In the genomic region with DNA sequence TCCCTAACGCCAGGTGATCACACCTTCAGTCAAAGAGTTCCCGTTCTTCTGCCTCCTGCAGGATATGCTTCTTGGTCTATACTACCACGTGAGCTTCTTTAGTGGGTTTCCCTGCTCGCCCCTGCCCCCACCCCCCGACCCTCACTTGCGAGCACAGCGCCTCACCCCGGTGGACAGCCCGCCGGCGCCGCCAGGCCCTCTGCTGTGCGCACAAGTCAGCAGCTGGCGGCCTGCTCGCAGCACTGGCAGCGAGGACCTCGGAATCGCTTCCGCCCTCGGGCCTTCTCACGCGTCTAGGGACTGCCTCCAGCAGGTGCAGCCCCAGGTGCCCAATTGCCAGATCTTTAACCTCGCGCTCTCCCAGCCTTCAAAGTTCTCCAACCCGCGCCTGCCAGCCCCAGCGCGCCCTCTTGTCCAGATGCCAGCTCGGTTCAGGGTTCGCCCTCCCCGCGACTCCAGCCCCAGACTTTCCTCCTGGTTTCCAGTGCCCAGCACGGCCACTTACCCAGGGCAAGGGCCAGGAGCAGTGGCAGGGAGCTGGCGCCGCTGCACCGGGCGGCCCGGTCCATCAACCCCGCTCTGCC, we compare ENCODE assay signal across 8 cellular contexts. TPM values are rescaled to one million over a fixed set of nuclear protein-coding genes. Genes with fewer than 3 reads are reported as not detected.
DNase-seq lines count a peak whose midpoint lies in the region; ATAC-seq and TF ChIP-seq lines count a peak whose summit lies in the region.

No MANE protein-coding gene starts in this region.

- H3K4me1 Mint-ChIP-seq in WTC11 = peaks cover 20% of the 10 kb centered on the region

- POLR2A ChIA-PET in WTC11 (lab: Charles Lee) = interaction anchor here (0.6 to 1.4 kb wide), 2 partner anchors 30 to 139 kb away, joined by 3 to 4 read pairs; partner anchors contain the start of gene PARM1

- H3K14ac ChIP-seq in trophoblast cell (ENCODE audit: low read length) = peak overlapping the region; percentile 30

- H4K91ac ChIP-seq in trophoblast cell (ENCODE audit: low read depth, low read length) = no peak overlapping the region

- peaks cover 10% of the 10 kb centered on the region in 2 experiments for H3K4me1 ChIP-seq in trophoblast cell (ENCODE audit: control insufficient read depth in 1 of 2, insufficient read depth in 2 of 2, low read length in 2 of 2)

- H2AFZ ChIP-seq in trophoblast cell (ENCODE audit: insufficient read depth, low read length, poor library complexity) = peak overlapping the region; percentile 56

- H3K4ac ChIP-seq in trophoblast cell (ENCODE audit: low read depth, low read length) = no peak overlapping the region

- no peak overlapping the region for H2BK120ac ChIP-seq in trophoblast cell (ENCODE audit: insufficient read depth, low read length, poor library complexity)

- intact Hi-C loops in Right ventricle myocardium superior (cut with DNase I) = no loop called here

- H3K27ac Mint-ChIP-seq in WTC11 = no peak overlapping the region

- H3K36me3 Mint-ChIP-seq in WTC11 = no peaks in the 10 kb centered on the region

- peak overlapping the region; percentile 79 for H3K4me3 Mint-ChIP-seq in WTC11

- no peak overlapping the region for H3K9ac ChIP-seq in trophoblast cell (ENCODE audit: low read length)

- no peak overlapping the region for H4K12ac ChIP-seq in trophoblast cell (ENCODE audit: low read depth, low read length)

- no peaks in the 10 kb centered on the region for H3K27me3 ChIP-seq in trophoblast cell (ENCODE audit: insufficient read depth, low read length)

- no peak overlapping the region for H3K23ac ChIP-seq in trophoblast cell (ENCODE audit: low read length)

- H3K27ac ChIP-seq in trophoblast cell (ENCODE audit: low read depth, low read length) = no peak overlapping the region

- no peaks in the 10 kb centered on the region for H3K79me1 ChIP-seq in trophoblast cell (ENCODE audit: low read length)

- ATAC-seq in WTC11 = peak; percentile 87
- peak; percentile 79 for ATAC-seq in Right ventricle myocardium superior (ENCODE audit: poor library complexity)
- no peak for ATAC-seq in HG02588 (IDR thresholded peaks at IDR 0.05; ENCODE audit: unreplicated experiment)

- H2BK12ac ChIP-seq in trophoblast cell (ENCODE audit: low read length) = no peak overlapping the region

- H3K4me3 ChIP-seq in GM12864 (ENCODE audit: low read depth, low read length) = no peak overlapping the region
- peak overlapping the region; percentile 49 for H3K4me3 ChIP-seq in trophoblast cell (ENCODE audit: low read depth, low read length)

- H3K4me2 ChIP-seq in trophoblast cell (ENCODE audit: low read length) = peak overlapping the region; percentile 83

- no peak overlapping the region for H3K18ac ChIP-seq in trophoblast cell (ENCODE audit: low read length)

- H3K79me2 ChIP-seq in trophoblast cell (ENCODE audit: control insufficient read depth, insufficient read depth, low read length, poor library complexity) = no peaks in the 10 kb centered on the region

- no peak overlapping the region for H2AK5ac ChIP-seq in trophoblast cell (ENCODE audit: low read length)

- H4K8ac ChIP-seq in trophoblast cell (ENCODE audit: low read depth, low read length) = peak overlapping the region; percentile 51

- peak; percentile 11 for TF ChIP-seq CTCF in GM12864 (IDR thresholded peaks at IDR 0.05; ENCODE audit: low read depth, low read length, missing control alignments)
- TF ChIP-seq CTCF in WTC11 (IDR thresholded peaks at IDR 0.05) = no peak

- H3K9me3 Mint-ChIP-seq in WTC11 = no peaks in the 10 kb centered on the region

- no CpG with 5 or more reads among the region's 39 CpGs for WGBS in trophoblast cell (ENCODE audit: extremely low coverage, insufficient coverage, insufficient read length)

- H3K36me3 ChIP-seq in trophoblast cell (ENCODE audit: control insufficient read depth in 1 of 2, insufficient read depth in 2 of 2, low read length in 2 of 2) = no peaks in the 10 kb centered on the region

- no peak overlapping the region for H2BK5ac ChIP-seq in trophoblast cell (ENCODE audit: low read depth, low read length, poor library complexity)

- CTCF ChIA-PET in WTC11 (lab: Charles Lee) = interaction anchor here (0.5 to 2.8 kb wide), 32 partner anchors 10 to 764 kb away, joined by 3 to 18 read pairs (median 4); partner anchors contain the start of gene AREG

- H3K9me3 ChIP-seq in trophoblast cell (ENCODE audit: insufficient read depth, low read depth, low read length) = no peaks in the 10 kb centered on the region

- peaks cover 31% of the 10 kb centered on the region for H3K27me3 Mint-ChIP-seq in WTC11 (ENCODE audit: low read depth)

- DNase-seq in GM12864 (ENCODE audit: low read depth) (no peak), LHCN-M2 (ENCODE audit: low read depth) (peak; percentile 50), WTC11 (ENCODE audit: low spot score) (peak; percentile 79), Right ventricle myocardium superior (peak; percentile 45), trophoblast cell (peak; percentile 7 to 25), GDM1 (lab: John Stamatoyannopoulos, UW) (no peak)
- no peak for DNase-seq in effector CD8-positive, alpha-beta T cell (lab: John Stamatoyannopoulos, UW)

TF ChIP-seq in WTC11, 78 proteins besides CTCF, POLR2A, EP300 and RAD21 (continues in another document):
- TF ChIP-seq USF2 (CRISPR knock-in tag; IDR thresholded peaks at IDR 0.05) (peak; percentile 64), HMGXB4 (CRISPR knock-in tag; IDR thresholded peaks at IDR 0.05) (peak; percentile 90), MYBL2 (CRISPR knock-in tag; IDR thresholded peaks at IDR 0.05) (no peak), ESRRA (CRISPR knock-in tag; IDR thresholded peaks at IDR 0.05; ENCODE audit: borderline replicate concordance) (no peak), ETV6 (CRISPR knock-in tag; IDR thresholded peaks at IDR 0.05) (no peak), IRF2 (CRISPR knock-in tag; IDR thresholded peaks at IDR 0.05; ENCODE audit: borderline replicate concordance, low read depth) (no peak), TP53 (CRISPR knock-in tag; IDR thresholded peaks at IDR 0.05) (0 out of 2 replicates have a peak, but pooled peaks have one; percentile 29), CBFB (CRISPR knock-in tag; IDR thresholded peaks at IDR 0.05; ENCODE audit: low read depth) (peak; percentile 64; the same call in 1 of the 2 replicates), SOX15 (CRISPR knock-in tag; IDR thresholded peaks at IDR 0.05) (no peak)
- TF ChIP-seq, protein P1, sequence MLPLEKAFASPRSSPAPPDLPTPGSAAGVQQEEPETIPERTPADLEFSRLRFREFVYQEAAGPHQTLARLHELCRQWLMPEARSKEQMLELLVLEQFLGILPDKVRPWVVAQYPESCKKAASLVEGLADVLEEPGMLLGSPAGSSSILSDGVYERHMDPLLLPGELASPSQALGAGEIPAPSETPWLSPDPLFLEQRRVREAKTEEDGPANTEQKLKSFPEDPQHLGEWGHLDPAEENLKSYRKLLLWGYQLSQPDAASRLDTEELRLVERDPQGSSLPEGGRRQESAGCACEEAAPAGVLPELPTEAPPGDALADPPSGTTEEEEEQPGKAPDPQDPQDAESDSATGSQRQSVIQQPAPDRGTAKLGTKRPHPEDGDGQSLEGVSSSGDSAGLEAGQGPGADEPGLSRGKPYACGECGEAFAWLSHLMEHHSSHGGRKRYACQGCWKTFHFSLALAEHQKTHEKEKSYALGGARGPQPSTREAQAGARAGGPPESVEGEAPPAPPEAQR (CRISPR knock-in tag; IDR thresholded peaks at IDR 0.05) = 0 out of 2 replicates have a peak, but pooled peaks have one; percentile 39
- TF ChIP-seq, protein P2, sequence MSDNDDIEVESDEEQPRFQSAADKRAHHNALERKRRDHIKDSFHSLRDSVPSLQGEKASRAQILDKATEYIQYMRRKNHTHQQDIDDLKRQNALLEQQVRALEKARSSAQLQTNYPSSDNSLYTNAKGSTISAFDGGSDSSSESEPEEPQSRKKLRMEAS (CRISPR knock-in tag; IDR thresholded peaks at IDR 0.05) = peak; percentile 69

RNA-seq across cellular contexts. Expression of gene BTC, which starts 0.5 kb away (rescaled TPM):
- total RNA-seq in LHCN-M2 (2014; rRNA removed) = 0.32 and 0.40 TPM in 2 replicates
- polyA plus RNA-seq in LHCN-M2 (2012) = 0.10 TPM
- total RNA-seq in WTC11 (2021) = 0.07 TPM in 2 of 3 replicates, not detected in the other
- not detected for total RNA-seq in Right ventricle myocardium superior
- 0.10 and 0.18 TPM in 2 replicates for polyA plus RNA-seq in trophoblast cell (2013)

Comparison
In these comparisons a context has a peak if more than half of its experiments do, and no peak if none do; other contexts are left out.
1. DNase-seq: peak in LHCN-M2 (single experiment), WTC11 (single experiment), Right ventricle myocardium superior (single experiment) and trophoblast cell (2 of 2); none in GM12864 (single experiment), GDM1 (single experiment) and effector CD8-positive, alpha-beta T cell (single experiment).